17 cellular contexts compared by ENCODE assay signal in genomic region chr7:134804351-134804750, GRCh38. TPM values are rescaled to one million over a fixed set of nuclear protein-coding genes. Genes with fewer than 3 reads are reported as not detected.
A peak's percentile ranks its signal among the peaks of the same experiment; 100 is the strongest.
DNase-seq lines count a peak whose midpoint lies in the region; ATAC-seq and TF ChIP-seq lines count a peak whose summit lies in the region.
"Had no signal": no experiment of that assay in that cellular context is flagged by ENCODE, and none has a peak within 500 bp of the region (broad histone marks: within the 10 kb centered on the region; RNA-seq: fewer than 3 reads in every experiment).

No MANE protein-coding gene starts in this region.

- H3K4me1 Mint-ChIP-seq in activated T-helper 17 cell treated with anti-CD3 and anti-CD28 coated beads, Interleukin-2, amount 50 U/mL, for 72 hours = no peaks in the 10 kb centered on the region

- H3K4me3 Mint-ChIP-seq in activated T-helper 17 cell treated with anti-CD3 and anti-CD28 coated beads, Interleukin-2, amount 50 U/mL, for 72 hours = no peak overlapping the region
- H3K4me3 Mint-ChIP-seq: activated naive CD8-positive, alpha-beta T cell treated with anti-CD3 and anti-CD28 coated beads, Interleukin-2, amount 10 ng/mL, durations not matched to agents 7 days and 5 days had no signal

- H3K9ac ChIP-seq in fibroblast of lung (ENCODE audit: insufficient read depth, low read length) = no peak overlapping the region
- H3K9ac ChIP-seq: BLaER1 treated with 17β-estradiol and CSF1 and Interleukin-3, amounts not matched to agents 10 nM and 100 nM; KMS-11 had no signal

- H2AFZ ChIP-seq in fibroblast of lung (ENCODE audit: low read length) = no peak overlapping the region
- no peak overlapping the region for H2AFZ ChIP-seq in osteoblast (ENCODE audit: low read length)

- H3K27me3 ChIP-seq in RWPE2 (ENCODE audit: insufficient read depth, poor library complexity, severe bottlenecking) (no peaks in the 10 kb centered on the region), fibroblast of lung (ENCODE audit: control insufficient read depth, insufficient read depth, low read length) (no peaks in the 10 kb centered on the region), osteoblast (ENCODE audit: insufficient read depth, low read length) (no peaks in the 10 kb centered on the region)
- H3K27me3 ChIP-seq: BLaER1 treated with 17β-estradiol and CSF1 and Interleukin-3, amounts not matched to agents 10 nM and 100 nM had no signal

- ATAC-seq in RWPE2 (ENCODE audit: low read depth) = peak; percentile 74
- no peak for ATAC-seq in activated T-helper 17 cell treated with anti-CD3 and anti-CD28 coated beads, Interleukin-2, amount 50 U/mL, for 72 hours (replicated peaks)
- ATAC-seq: mucosa of descending colon, psoas muscle had no signal

- H3K27ac Mint-ChIP-seq in activated T-helper 17 cell treated with anti-CD3 and anti-CD28 coated beads, Interleukin-2, amount 50 U/mL, for 72 hours = no peak overlapping the region
- H3K27ac Mint-ChIP-seq: activated naive CD8-positive, alpha-beta T cell treated with anti-CD3 and anti-CD28 coated beads, Interleukin-2, amount 10 ng/mL, durations not matched to agents 7 days and 5 days had no signal

- H3K27ac ChIP-seq in RWPE2 (ENCODE audit: poor library complexity, severe bottlenecking) (peak overlapping the region; percentile 65), fibroblast of lung (ENCODE audit: insufficient read depth, low read length) (peak overlapping the region; percentile 28), osteoblast (ENCODE audit: low read depth, low read length) (peak overlapping the region; percentile 27)
- H3K27ac ChIP-seq: BLaER1 treated with 17β-estradiol and CSF1 and Interleukin-3, amounts not matched to agents 10 nM and 100 nM; KMS-11; psoas muscle had no signal

- in situ Hi-C loops in GM13977 (cut with MboI; ENCODE audit: low pct_unique_long_range_greater_than_20kb, low sequenced_read_pairs, unreplicated experiment) = no loop called here

- H3K9me3 Mint-ChIP-seq in activated T-helper 17 cell treated with anti-CD3 and anti-CD28 coated beads, Interleukin-2, amount 50 U/mL, for 72 hours = no peaks in the 10 kb centered on the region
- H3K9me3 Mint-ChIP-seq: activated naive CD8-positive, alpha-beta T cell treated with anti-CD3 and anti-CD28 coated beads, Interleukin-2, amount 10 ng/mL, durations not matched to agents 7 days and 5 days had no signal

- DNase-seq in EH (ENCODE audit: low read depth) = peak; percentile 80
- no peak for DNase-seq in RWPE2 (ENCODE audit: low spot score)
- peak; percentile 49 to 73 for DNase-seq in fibroblast of lung (ENCODE audit: low read depth in 2 of 2)
- DNase-seq in osteoblast (ENCODE audit: insufficient read length, low spot score, missing footprints) = peak; percentile 21
- DNase-seq in NCI-H2171 (lab: John Stamatoyannopoulos, UW) = no peak
- no peak for DNase-seq in GM13977 (ENCODE audit: low spot score)
- no peak for DNase-seq in Ammon's horn (ENCODE audit: low spot score)
- DNase-seq: activated naive CD8-positive, alpha-beta T cell treated with anti-CD3 and anti-CD28 coated beads, Interleukin-2, amount 10 ng/mL, durations not matched to agents 7 days and 5 days; mucosa of descending colon; NCI-H1694 treated with DMSO at 0.1 percent for 48 hours; psoas muscle; SHP77 treated with DMSO at 0.1 percent for 48 hours; stimulated activated CD4-positive, alpha-beta T cell treated with anti-CD3 and anti-CD28 coated beads, Interleukin-4, amount 100 ng/mL, for 24 hours; stimulated activated naive CD4-positive, alpha-beta T cell had no signal

- H3K9me3 ChIP-seq in RWPE2 (ENCODE audit: severe bottlenecking) = no peaks in the 10 kb centered on the region
- no peaks in the 10 kb centered on the region for H3K9me3 ChIP-seq in fibroblast of lung (ENCODE audit: control insufficient read depth, insufficient read depth, low read depth, low read length)
- no peaks in the 10 kb centered on the region for H3K9me3 ChIP-seq in osteoblast (ENCODE audit: low read depth, low read length)
- H3K9me3 ChIP-seq: mucosa of descending colon, psoas muscle had no signal

- H3K4me1 ChIP-seq in RWPE2 (ENCODE audit: insufficient read depth, poor library complexity, severe bottlenecking) = peaks cover 27% of the 10 kb centered on the region
- H3K4me1 ChIP-seq in fibroblast of lung (ENCODE audit: control insufficient read depth, extremely low read depth, insufficient read depth, low read length) = no peaks in the 10 kb centered on the region
- H3K4me1 ChIP-seq in osteoblast (ENCODE audit: insufficient read depth, low read length) = peaks cover 39% of the 10 kb centered on the region
- H3K4me1 ChIP-seq: psoas muscle had no signal

- H3K36me3 ChIP-seq in RWPE2 (ENCODE audit: low read depth) = peaks cover 14% of the 10 kb centered on the region; the same call in 1 of the 2 replicates
- H3K36me3 ChIP-seq in fibroblast of lung (ENCODE audit: control insufficient read depth, insufficient read depth, low read length) = no peaks in the 10 kb centered on the region
- H3K36me3 ChIP-seq in osteoblast (ENCODE audit: insufficient read depth, low read length) = peaks cover 53% of the 10 kb centered on the region

- H3K79me2 ChIP-seq in fibroblast of lung (ENCODE audit: control insufficient read depth, insufficient read depth, low read length) (peaks cover 74% of the 10 kb centered on the region), osteoblast (ENCODE audit: insufficient read depth, low read length) (peaks cover 98% of the 10 kb centered on the region)

- H3K4me2 ChIP-seq in fibroblast of lung (ENCODE audit: extremely low read depth, insufficient read depth, low read length) (no peak overlapping the region), osteoblast (ENCODE audit: insufficient read depth, low read length) (peak overlapping the region; percentile 41)
- H3K4me2 ChIP-seq: KMS-11 had no signal

- H3K4me3 ChIP-seq in RWPE2 (ENCODE audit: severe bottlenecking) (no peak overlapping the region), fibroblast of lung (replicated peaks in 1 of 4; ENCODE audit: control extremely low read depth in 1 of 4, insufficient read depth in 1 of 4, low read depth in 3 of 4, low read length in 4 of 4) (no peak overlapping the region), osteoblast (ENCODE audit: insufficient read depth, low read length) (no peak overlapping the region)
- H3K4me3 ChIP-seq: BLaER1 treated with 17β-estradiol and CSF1 and Interleukin-3, amounts not matched to agents 10 nM and 100 nM; mucosa of descending colon; psoas muscle had no signal

- no peaks in the 10 kb centered on the region for H4K20me1 ChIP-seq in fibroblast of lung (ENCODE audit: control insufficient read depth, extremely low read depth, insufficient read depth, low read length)
- H4K20me1 ChIP-seq in osteoblast (ENCODE audit: insufficient read depth, low read length) = peaks cover 76% of the 10 kb centered on the region
- H4K20me1 ChIP-seq: BLaER1 treated with 17β-estradiol and CSF1 and Interleukin-3, amounts not matched to agents 10 nM and 100 nM had no signal

- no peaks in the 10 kb centered on the region for H3K36me3 Mint-ChIP-seq in activated T-helper 17 cell treated with anti-CD3 and anti-CD28 coated beads, Interleukin-2, amount 50 U/mL, for 72 hours (ENCODE audit: low read depth)
- H3K36me3 Mint-ChIP-seq: activated naive CD8-positive, alpha-beta T cell treated with anti-CD3 and anti-CD28 coated beads, Interleukin-2, amount 10 ng/mL, durations not matched to agents 7 days and 5 days had no signal

- H3K27me3 Mint-ChIP-seq in activated T-helper 17 cell treated with anti-CD3 and anti-CD28 coated beads, Interleukin-2, amount 50 U/mL, for 72 hours = peaks cover 10% of the 10 kb centered on the region
- H3K27me3 Mint-ChIP-seq: activated naive CD8-positive, alpha-beta T cell treated with anti-CD3 and anti-CD28 coated beads, Interleukin-2, amount 10 ng/mL, durations not matched to agents 7 days and 5 days had no signal

- TF ChIP-seq CTCF in RWPE2 (IDR thresholded peaks at IDR 0.05; ENCODE audit: poor library complexity, severe bottlenecking) (no peak), fibroblast of lung (conservative IDR thresholded peaks at IDR 0.05 in 1 of 2, IDR thresholded peaks at IDR 0.05 in 1 of 2; ENCODE audit: low read depth in 1 of 2, low read length in 2 of 2) (no peak), osteoblast (IDR thresholded peaks at IDR 0.05; ENCODE audit: extremely low read depth, low read depth, low read length) (no peak), GM13977 (IDR thresholded peaks at IDR 0.05; ENCODE audit: extremely low read depth, insufficient read depth, missing control alignments) (no peak)

RNA-seq across cellular contexts. Expression of gene CALD1, which starts 24.9 kb away (rescaled TPM):
- 299 and 343 TPM in 2 replicates for total RNA-seq in fibroblast of lung
- 377 and 1,187 TPM in 2 replicates for polyA plus RNA-seq in fibroblast of lung
- 287 and 889 TPM in 2 replicates for polyA plus RNA-seq in fibroblast of lung (2012)
- polyA minus RNA-seq in fibroblast of lung (ENCODE audit: low replicate concordance) = 97.5 and 238 TPM in 2 replicates
- total RNA-seq in osteoblast = 1,075 and 1,123 TPM in 2 replicates
- total RNA-seq in activated T-helper 17 cell treated with anti-CD3 and anti-CD28 coated beads, Interleukin-2, amount 50 U/mL, for 72 hours = 10 to 100 TPM in 1 of 2 donors, 1 to 10 TPM in 1; 4.0 to 27.2 TPM
- total RNA-seq: activated naive CD8-positive, alpha-beta T cell treated with anti-CD3 and anti-CD28 coated beads, Interleukin-2, amount 10 ng/mL, durations not matched to agents 7 days and 5 days had no signal

Comparison
In these comparisons a context has a peak if more than half of its experiments do, and no peak if none do; other contexts are left out.
1. DNase-seq: peak in EH (single experiment), fibroblast of lung (2 of 2) and osteoblast (single experiment); none in RWPE2 (single experiment), NCI-H2171 (single experiment), GM13977 (single experiment) and Ammon's horn (single experiment).
2. RNA of gene CALD1, which starts 24.9 kb away (total RNA-seq): 1,075 to 1,123 TPM in osteoblast and 299 to 343 TPM in fibroblast of lung; 4.0 to 27.2 TPM in activated T-helper 17 cell treated with anti-CD3 and anti-CD28 coated beads, Interleukin-2, amount 50 U/mL, for 72 hours; every median in the first group is over 10 times any median in the second.
3. Peak in every context shown above with its lines, with median percentiles within 50 percentile points of each other: H3K27ac ChIP-seq.